Comparison of ENCODE assay signal across 8 cellular contexts in the genomic region with DNA sequence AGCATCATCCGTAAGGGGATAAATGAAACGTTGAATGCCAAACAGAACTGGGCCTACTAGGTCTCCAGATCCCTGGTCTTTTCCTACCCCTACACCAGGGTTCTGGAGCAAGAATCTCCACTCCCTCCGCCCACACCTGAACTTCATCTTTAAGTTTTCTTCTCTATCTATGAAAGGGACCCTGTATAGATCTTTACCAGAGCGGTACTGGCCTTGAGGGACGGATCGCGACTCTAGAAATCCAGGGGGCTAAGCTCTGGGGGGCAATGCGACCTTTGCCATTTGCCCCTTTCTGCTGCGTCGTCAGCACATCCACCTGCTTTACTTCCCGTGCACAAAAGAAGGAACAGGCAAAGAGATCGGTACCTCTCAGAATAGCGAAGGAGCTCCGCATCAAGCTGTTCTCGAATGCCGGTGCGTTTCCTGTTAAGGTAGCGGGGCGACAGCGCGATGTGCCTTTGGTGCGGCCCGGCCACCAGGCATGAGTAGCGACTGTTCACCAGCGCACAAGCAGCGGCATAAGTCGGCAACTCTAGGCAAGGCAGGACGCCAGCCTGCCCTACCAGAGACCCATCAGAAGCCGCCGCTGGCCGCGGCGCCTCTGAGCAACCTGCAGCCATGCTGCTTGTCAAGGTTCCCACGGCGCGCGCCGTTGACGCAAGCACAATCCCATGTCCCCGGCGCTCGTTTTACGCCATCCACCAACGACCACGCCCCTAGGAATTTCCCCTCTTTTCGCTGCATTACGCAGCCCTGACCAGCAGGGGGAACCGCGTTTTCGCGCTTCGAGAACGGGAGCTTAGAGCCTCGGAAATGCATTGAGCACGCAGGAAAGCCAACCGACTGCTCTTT. TPM values are rescaled to one million over a fixed set of nuclear protein-coding genes. Genes with fewer than 3 reads are reported as not detected.
DNase-seq lines count a peak whose midpoint lies in the region; ATAC-seq and TF ChIP-seq lines count a peak whose summit lies in the region.

A gene with protein sequence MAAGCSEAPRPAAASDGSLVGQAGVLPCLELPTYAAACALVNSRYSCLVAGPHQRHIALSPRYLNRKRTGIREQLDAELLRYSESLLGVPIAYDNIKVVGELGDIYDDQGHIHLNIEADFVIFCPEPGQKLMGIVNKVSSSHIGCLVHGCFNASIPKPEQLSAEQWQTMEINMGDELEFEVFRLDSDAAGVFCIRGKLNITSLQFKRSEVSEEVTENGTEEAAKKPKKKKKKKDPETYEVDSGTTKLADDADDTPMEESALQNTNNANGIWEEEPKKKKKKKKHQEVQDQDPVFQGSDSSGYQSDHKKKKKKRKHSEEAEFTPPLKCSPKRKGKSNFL (minus strand): TSS at position 641 of the 852 bp plus-strand sequence. CDS start 21 bp downstream, at position 620.

- peak within 1 kb of the TSS; percentile 97 for H3K4me3 ChIP-seq in right cardiac atrium (ENCODE audit: low read length)
- H3K4me3 ChIP-seq in uterus: peak within 1 kb of the TSS; percentile 49 to 82

- H3K27ac ChIP-seq in right cardiac atrium (ENCODE audit: low read length) (peak within 1 kb of the TSS; percentile 75), uterus (peak within 1 kb of the TSS; percentile 67 to 69)

- DNase-seq in NCI-H187 (lab: John Stamatoyannopoulos, UW) (peak; percentile 90 to 93), T-helper 2 cell (peak; percentile 72 to 96 (median 89)), anterior cingulate cortex (lab: John Stamatoyannopoulos, UW) (peak; percentile 45 to 97 (median 92)), right cardiac atrium (peak; percentile 94 to 98 (median 97)), pulmonary artery endothelial cell (ENCODE audit: low read depth, low spot score) (peak; percentile 73), uterus (peak; percentile 93 to 96)

- H3K9me3 ChIP-seq in right cardiac atrium (ENCODE audit: control insufficient read depth, low read length) (no peaks in the 10 kb centered on the region), uterus (no peaks in the 10 kb centered on the region)

- H3K36me3 ChIP-seq in uterus: no peaks in the 10 kb centered on the region

- under 1% methylated on average over 56 of the region's 56 CpGs for WGBS in right cardiac atrium

- TF ChIP-seq POLR2A in uterus (IDR thresholded peaks at IDR 0.05): peak; percentile 33 to 78

- ATAC-seq in GM18499 (IDR thresholded peaks at IDR 0.05; ENCODE audit: insufficient read depth, unreplicated experiment) (peak; percentile 87), HG02943 (IDR thresholded peaks at IDR 0.05; ENCODE audit: low read depth, unreplicated experiment) (peak; percentile 99), right cardiac atrium (peak; percentile 100)

- H3K27me3 ChIP-seq in right cardiac atrium (ENCODE audit: control insufficient read depth, insufficient read depth) (no peaks in the 10 kb centered on the region), uterus (no peaks in the 10 kb centered on the region)

- peak; percentile 91 to 94 (median 92) for TF ChIP-seq CTCF in uterus (IDR thresholded peaks at IDR 0.05)

- intact Hi-C loops in right cardiac atrium (cut with DNase I): no loop called here
- intact Hi-C loops in uterus (cut with DNase I; ENCODE audit: low total_unique reads): no loop called here

- no peaks in the 10 kb centered on the region for H3K4me1 ChIP-seq in right cardiac atrium (ENCODE audit: control insufficient read depth, insufficient read depth, low read length)
- peaks cover 0 to 7% of the 10 kb centered on the region in 2 donors for H3K4me1 ChIP-seq in uterus

RNA-seq across cellular contexts. Expression of the gene that starts here (rescaled TPM):
- total RNA-seq in right cardiac atrium: 10 to 100 TPM in 1 of 4 donors, 1 to 10 TPM in 3; 7.6 to 12.8 (median 9.5) TPM
- 5.2 TPM for polyA plus RNA-seq in right cardiac atrium
- 30.0 and 32.6 TPM in 2 replicates for total RNA-seq in pulmonary artery endothelial cell
- total RNA-seq in uterus: 10 to 100 TPM in 2 of 4 donors, 1 to 10 TPM in 2; 5.6 to 30.8 (median 12.1) TPM

Comparison
In these comparisons a context has a peak if more than half of its experiments do, and no peak if none do; other contexts are left out.
1. Peak in every context shown above with its lines: DNase-seq, ATAC-seq, H3K4me3 ChIP-seq and H3K27ac ChIP-seq.